ENCODE assay signal across 1 cellular context in genomic region chr20:56371977-56372376, GRCh38.
TF ChIP-seq lines count a peak whose summit lies in the region.

No MANE protein-coding gene starts in this region.

TF ChIP-seq in HepG2, 621 proteins besides CTCF, POLR2A, EP300 and RAD21:
- TF ChIP-seq POLR2G (IDR thresholded peaks at IDR 0.05; ENCODE audit: low read depth, low read length) (peak; percentile 21; the same call in 1 of the 2 replicates), MAX (IDR thresholded peaks at IDR 0.05) (no peak), ZBTB7A (CRISPR knock-in tag; IDR thresholded peaks at IDR 0.05) (peak; percentile 29; the same call in 1 of the 2 replicates)
